In genomic region chr3:111851511-111851954, GRCh38 we compare ENCODE assay signal across 13 cellular contexts. TPM values are rescaled to one million over a fixed set of nuclear protein-coding genes. Genes with fewer than 3 reads are reported as not detected.
A peak's percentile ranks its signal among the peaks of the same experiment; 100 is the strongest.
DNase-seq lines count a peak whose midpoint lies in the region; ATAC-seq and TF ChIP-seq lines count a peak whose summit lies in the region.
"Had no signal": no experiment of that assay in that cellular context is flagged by ENCODE, and none has a peak within 500 bp of the region (broad histone marks: within the 10 kb centered on the region; RNA-seq: fewer than 3 reads in every experiment).

No MANE protein-coding gene starts in this region.

- no CpG with 5 or more reads among the region's 8 CpGs for WGBS in trophoblast cell (ENCODE audit: extremely low coverage, insufficient coverage, insufficient read length)

- H2BK12ac ChIP-seq in trophoblast cell (ENCODE audit: low read length): peak overlapping the region; percentile 88

- H3K9ac ChIP-seq in trophoblast cell (ENCODE audit: low read length): no peak overlapping the region

- H3K4me2 ChIP-seq in trophoblast cell (ENCODE audit: low read length): no peak overlapping the region

- no peak overlapping the region for H2BK5ac ChIP-seq in trophoblast cell (ENCODE audit: low read depth, low read length, poor library complexity)

- H3K4me3 ChIP-seq in foreskin fibroblast (ENCODE audit: low read depth in 1 of 2, low read length in 2 of 2) (no peak overlapping the region), trophoblast cell (ENCODE audit: low read depth, low read length) (no peak overlapping the region)
- H3K4me3 ChIP-seq: upper lobe of right lung had no signal

- no peaks in the 10 kb centered on the region for H3K27me3 ChIP-seq in trophoblast cell (ENCODE audit: insufficient read depth, low read length)
- H3K27me3 ChIP-seq: upper lobe of right lung had no signal

- H3K18ac ChIP-seq in trophoblast cell (ENCODE audit: low read length): no peak overlapping the region

- peak overlapping the region; percentile 44 for H3K27ac ChIP-seq in trophoblast cell (ENCODE audit: low read depth, low read length)
- H3K27ac ChIP-seq: upper lobe of right lung had no signal

- no peak overlapping the region for H3K23ac ChIP-seq in trophoblast cell (ENCODE audit: low read length)

- H3K4ac ChIP-seq in trophoblast cell (ENCODE audit: low read depth, low read length): no peak overlapping the region

- ATAC-seq in HG03460 (IDR thresholded peaks at IDR 0.05; ENCODE audit: unreplicated experiment): no peak
- ATAC-seq: activated CD8-positive, alpha-beta T cell treated with anti-CD3 and anti-CD28 coated beads, Interleukin-2, amount 10 ng/mL, durations not matched to agents 7 days and 5 days; upper lobe of right lung had no signal

- H3K14ac ChIP-seq in trophoblast cell (ENCODE audit: low read length): no peak overlapping the region

- no peak overlapping the region for H4K91ac ChIP-seq in trophoblast cell (ENCODE audit: low read depth, low read length)

- no peak overlapping the region for H2AFZ ChIP-seq in trophoblast cell (ENCODE audit: insufficient read depth, low read length, poor library complexity)

- H3K9me3 ChIP-seq in trophoblast cell (ENCODE audit: insufficient read depth, low read depth, low read length): no peaks in the 10 kb centered on the region
- H3K9me3 ChIP-seq: upper lobe of right lung had no signal

- no peak overlapping the region for H2BK120ac ChIP-seq in trophoblast cell (ENCODE audit: insufficient read depth, low read length, poor library complexity)

- no peak overlapping the region for H2AK5ac ChIP-seq in trophoblast cell (ENCODE audit: low read length)

- DNase-seq in ELF-1 (ENCODE audit: low read depth, low spot score) (peak; percentile 45), SW 1271 (lab: John Stamatoyannopoulos, UW) (peak; percentile 27 to 86), foreskin fibroblast (peak; percentile 74 to 82), trophoblast cell (peak; percentile 34 to 61), COR-L47 (lab: John Stamatoyannopoulos, UW) (no peak), hippocampal formation (lab: John Stamatoyannopoulos, UW) (no peak)
- no peak for DNase-seq in stimulated activated CD4-positive, alpha-beta T cell treated with anti-CD3 and anti-CD28 coated beads, Interleukin-4, amount 100 ng/mL, for 1 hour
- DNase-seq: activated CD8-positive, alpha-beta T cell treated with anti-CD3 and anti-CD28 coated beads, Interleukin-2, amount 10 ng/mL, durations not matched to agents 7 days and 5 days; central memory CD4-positive, alpha-beta T cell; kidney; OCI-M1; upper lobe of right lung had no signal

- no peak overlapping the region for H4K12ac ChIP-seq in trophoblast cell (ENCODE audit: low read depth, low read length)

- H4K8ac ChIP-seq in trophoblast cell (ENCODE audit: low read depth, low read length): no peak overlapping the region

- no peak for TF ChIP-seq CTCF in foreskin fibroblast (IDR thresholded peaks at IDR 0.05; ENCODE audit: low read depth, low read length)

- H3K79me1 ChIP-seq in trophoblast cell (ENCODE audit: low read length): peaks cover 3% of the 10 kb centered on the region

- no peaks in the 10 kb centered on the region for H3K79me2 ChIP-seq in trophoblast cell (ENCODE audit: control insufficient read depth, insufficient read depth, low read length, poor library complexity)

- H3K4me1 ChIP-seq in trophoblast cell (ENCODE audit: control insufficient read depth in 1 of 2, insufficient read depth in 2 of 2, low read length in 2 of 2): peaks cover 2 to 6% of the 10 kb centered on the region in 2 experiments

- H3K36me3 ChIP-seq in trophoblast cell (ENCODE audit: control insufficient read depth in 1 of 2, insufficient read depth in 2 of 2, low read length in 2 of 2): no peaks in the 10 kb centered on the region
- H3K36me3 ChIP-seq: upper lobe of right lung had no signal

RNA-seq across cellular contexts. Expression of gene PHLDB2, which starts 7.5 kb away (rescaled TPM):
- 23.8 and 24.1 TPM in 2 replicates for polyA plus RNA-seq in trophoblast cell (2013)

Comparison
In these comparisons a context has a peak if more than half of its experiments do, and no peak if none do; other contexts are left out.
1. DNase-seq: peak in ELF-1 (single experiment), SW 1271 (2 of 2), foreskin fibroblast (2 of 2) and trophoblast cell (2 of 2); none in stimulated activated CD4-positive, alpha-beta T cell treated with anti-CD3 and anti-CD28 coated beads, Interleukin-4, amount 100 ng/mL, for 1 hour (single experiment), COR-L47 (single experiment) and hippocampal formation (0 of 2).